In the genomic region with DNA sequence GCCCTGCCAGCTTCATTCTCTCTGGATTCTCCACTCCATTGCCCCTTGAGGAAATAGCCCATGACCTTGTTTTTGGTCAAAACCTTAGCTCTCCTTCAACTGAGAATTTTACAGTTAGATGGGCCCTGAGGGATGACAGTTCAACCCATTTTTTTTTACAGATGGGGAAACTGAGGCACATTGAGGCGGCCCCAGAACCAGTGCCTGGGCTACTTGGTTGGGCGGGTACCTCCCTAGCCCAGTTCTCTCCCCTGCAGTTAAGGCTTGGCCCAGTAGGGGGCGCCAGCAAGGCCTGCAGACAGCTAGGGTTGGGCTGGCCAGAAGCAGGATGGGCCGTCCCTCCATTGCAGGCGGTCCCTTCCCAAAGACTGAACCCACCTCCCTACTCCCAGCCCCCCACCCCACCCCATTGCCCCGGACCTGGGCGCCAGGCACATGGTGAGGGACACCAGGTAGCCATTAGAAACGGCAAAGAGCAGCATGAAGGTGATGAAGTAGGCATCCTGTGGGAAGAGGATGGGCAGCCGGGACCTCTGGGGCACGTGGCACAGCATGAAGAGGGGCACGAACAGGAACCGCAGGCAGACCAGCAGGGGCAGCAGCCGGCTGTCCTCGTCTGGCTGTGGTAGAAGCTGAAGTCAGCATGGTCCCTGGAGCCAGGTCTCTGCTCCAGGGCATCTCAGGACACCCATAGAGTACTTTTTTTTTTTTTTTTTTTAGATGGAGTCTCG, we compare ENCODE assay signal across 8 cellular contexts. TPM values are rescaled to one million over a fixed set of nuclear protein-coding genes. Genes with fewer than 3 reads are reported as not detected.
DNase-seq lines count a peak whose midpoint lies in the region; ATAC-seq, FAIRE-seq and TF ChIP-seq lines count a peak whose summit lies in the region.

No MANE protein-coding gene starts in this region.

- H3K9me1 ChIP-seq in K562 (ENCODE audit: control insufficient read depth, insufficient read depth, low read length), result peaks cover 3% of the 10 kb centered on the region

- H2AFZ ChIP-seq in K562 (ENCODE audit: low read depth, low read length), result no peak overlapping the region

- 63% methylated on average over 12 of the region's 15 CpGs for WGBS in K562 (ENCODE audit: insufficient coverage, low coverage, missing lambda C conversion rate)
- 45% methylated on average over 4 of the region's 15 CpGs for WGBS in right lobe of liver (ENCODE audit: insufficient coverage, low coverage, low lambda C conversion rate, missing lambda C conversion rate)

- TF ChIP-seq EP300 in K562 (IDR thresholded peaks at IDR 0.05; ENCODE audit: low read length), result no peak

- ATAC-seq in K562, result peak; percentile 83
- ATAC-seq in right lobe of liver, result peak in 3 of 4 donors; percentile 30 to 46 (median 34)
- peak; percentile 60 for ATAC-seq in stimulated activated effector memory CD8-positive, alpha-beta T cell treated with anti-CD3 and anti-CD28 coated beads, Interleukin-12 subunit alpha, Interleukin-12 subunit beta, amount 100 ng/mL, for 72 hours

- CTCF ChIA-PET in K562 (lab: Yijun Ruan, JAX; ENCODE audit: low intra/inter-chr PET ratio), result no interaction called here

- H3K9me3 ChIP-seq in K562 (replicated peaks; ENCODE audit: control insufficient read depth, insufficient read depth, low read depth, low read length) (no peaks in the 10 kb centered on the region), right lobe of liver (no peaks in the 10 kb centered on the region)

- peaks cover 0 to 38% of the 10 kb centered on the region in 2 experiments; a peak in 4 of 5 replicates for H3K4me1 ChIP-seq in K562 (replicated peaks in 1 of 2; ENCODE audit: control insufficient read depth in 2 of 2, insufficient read depth in 2 of 2, low read length in 2 of 2)
- no peaks in the 10 kb centered on the region for H3K4me1 ChIP-seq in right lobe of liver

- no peak overlapping the region for H3K27ac Mint-ChIP-seq in stimulated activated effector memory CD8-positive, alpha-beta T cell treated with anti-CD3 and anti-CD28 coated beads, Interleukin-12 subunit alpha, Interleukin-12 subunit beta, amount 100 ng/mL, for 72 hours

- H3K27me3 ChIP-seq in K562 (ENCODE audit: control insufficient read depth in 2 of 2, insufficient read depth in 2 of 2, low read length in 2 of 2) (no peaks in the 10 kb centered on the region), right lobe of liver (no peaks in the 10 kb centered on the region)

- H3K4me3 ChIP-seq in K562 (no peak overlapping the region), right lobe of liver (no peak overlapping the region)

- 0 out of 4 replicates have a peak overlapping the region, but pooled peaks of 1 of the 2 experiments have one; percentile 31 for H3K9ac ChIP-seq in K562 (ENCODE audit: insufficient read depth in 1 of 2, low read depth in 2 of 2, low read length in 2 of 2)

- peaks cover 20% of the 10 kb centered on the region for H3K79me2 ChIP-seq in K562 (ENCODE audit: control insufficient read depth, insufficient read depth, low read length)

- peaks cover 23% of the 10 kb centered on the region for H4K20me1 ChIP-seq in K562 (replicated peaks; ENCODE audit: control insufficient read depth, insufficient read depth, low read length)

- no peak overlapping the region for H3K4me3 Mint-ChIP-seq in stimulated activated effector memory CD8-positive, alpha-beta T cell treated with anti-CD3 and anti-CD28 coated beads, Interleukin-12 subunit alpha, Interleukin-12 subunit beta, amount 100 ng/mL, for 72 hours

- H3K36me3 Mint-ChIP-seq in stimulated activated effector memory CD8-positive, alpha-beta T cell treated with anti-CD3 and anti-CD28 coated beads, Interleukin-12 subunit alpha, Interleukin-12 subunit beta, amount 100 ng/mL, for 72 hours, result peaks cover 34% of the 10 kb centered on the region

- TF ChIP-seq CTCF in K562 (IDR thresholded peaks at IDR 0.05 in 2 of 3, conservative IDR thresholded peaks at IDR 0.05 in 1 of 3; ENCODE audit: insufficient read depth in 2 of 3, low read depth in 1 of 3, low read length in 3 of 3), result peak; percentile 83 to 85 (median 85)
- peak; percentile 37 to 68 (median 48) for TF ChIP-seq CTCF in right lobe of liver (IDR thresholded peaks at IDR 0.05)

- peak; percentile 88 for FAIRE-seq in K562 (lab: Jason Lieb, UNC)

- no peak overlapping the region for H3K4me2 ChIP-seq in K562 (ENCODE audit: insufficient read depth, low read length)

- H3K9me3 Mint-ChIP-seq in stimulated activated effector memory CD8-positive, alpha-beta T cell treated with anti-CD3 and anti-CD28 coated beads, Interleukin-12 subunit alpha, Interleukin-12 subunit beta, amount 100 ng/mL, for 72 hours, result no peaks in the 10 kb centered on the region

- H3K36me3 ChIP-seq in K562 (ENCODE audit: control insufficient read depth, insufficient read depth, low read length) (peaks cover 66% of the 10 kb centered on the region), right lobe of liver (no peaks in the 10 kb centered on the region)

- POLR2A ChIA-PET in K562 (lab: Yijun Ruan, JAX), result interaction anchor here (0.6 to 3.3 kb wide), 10 partner anchors 8 to 696 kb away, joined by 3 to 16 read pairs (median 5); a partner anchor contains a TSS

- H3K27ac ChIP-seq in K562 (ENCODE audit: extremely low read depth, low read depth, low read length) (no peak overlapping the region), right lobe of liver (no peak overlapping the region)

- in situ Hi-C loops in K562 (cut with MboI), result no loop called here

- BruUV-seq in K562 (replicated peaks; lab: Mats Ljungman, UMichigan), result no TSS peak

- peaks cover 9% of the 10 kb centered on the region for H3K4me1 Mint-ChIP-seq in stimulated activated effector memory CD8-positive, alpha-beta T cell treated with anti-CD3 and anti-CD28 coated beads, Interleukin-12 subunit alpha, Interleukin-12 subunit beta, amount 100 ng/mL, for 72 hours

- intact Hi-C loops in K562 (cut with micrococcal nuclease), result no loop called here
- intact Hi-C loops in right lobe of liver (cut with DNase I), result no loop called here

- peak in 1 of 2 experiments; percentile 38; a peak in 1 of 4 replicates for TF ChIP-seq RAD21 in K562 (CRISPR knock-in tag; conservative IDR thresholded peaks at IDR 0.05 in 1 of 2, IDR thresholded peaks at IDR 0.05 in 1 of 2)

- peak; percentile 47; the same call in 1 of the 2 replicates for TF ChIP-seq POLR2A in K562 (conservative IDR thresholded peaks at IDR 0.05)
- TF ChIP-seq POLR2A in right lobe of liver (IDR thresholded peaks at IDR 0.05), result no peak

- DNase-seq in AG08396 (ENCODE audit: low spot score) (peak; percentile 60), GM19240 (ENCODE audit: insufficient read length, low spot score) (peak; percentile 41), T-helper 9 cell (peak; percentile 67), K562 (ENCODE audit: extremely low read depth in 1 of 4, low spot score in 3 of 4) (peak; percentile 85 to 89 (median 86)), right lobe of liver (peak in 1 of 3 donors; percentile 54), NCI-H2029 treated with DMSO at 0.1 percent for 48 hours (lab: John Stamatoyannopoulos, UW) (no peak), DMS79 treated with DMSO at 0.1 percent for 48 hours (lab: John Stamatoyannopoulos, UW) (no peak)
- DNase-seq in stimulated activated effector memory CD8-positive, alpha-beta T cell treated with anti-CD3 and anti-CD28 coated beads, Interleukin-12 subunit alpha, Interleukin-12 subunit beta, amount 100 ng/mL, for 72 hours (ENCODE audit: low spot score in 2 of 2), result peak; percentile 68 to 89

RNA-seq across cellular contexts. Expression of a gene that starts 7.6 kb away (rescaled TPM):
- 80.0 and 218 TPM in 2 replicates for total RNA-seq in K562 (2011; cell fraction: chromatin; rRNA removed; ENCODE audit: low replicate concordance)
- 123 and 132 TPM in 2 replicates for total RNA-seq in K562 (2011; cell fraction: nucleolus; rRNA removed)
- 120 and 128 TPM in 2 replicates for total RNA-seq in K562 (2011; cell fraction: nucleoplasm; rRNA removed)
- total RNA-seq in K562 (2014; rRNA removed) (13.3 and 22.5 TPM in 2 replicates), K562 (2014; rRNA removed; fragmentation: Illumina TruSeq; extraction: Trizol) (6.2 and 8.8 TPM in 2 replicates), K562 (2015; rRNA removed; fragmentation: Illumina TruSeq; extraction: Trizol) (14.2 and 16.1 TPM in 2 replicates), K562 (2021) (48.6 and 50.5 TPM in 2 replicates), right lobe of liver (1 to 10 TPM in 4 of 6 experiments, under 1 TPM in 2; 0.35 to 2.2 (median 1.1) TPM)
- polyA plus RNA-seq in K562 (2011; rRNA removed) (22.0 and 35.8 TPM in 2 replicates), K562 (2014; fragmentation: Illumina TruSeq; extraction: Trizol) (43.1 and 47.4 TPM in 2 replicates), K562 (2014; fragmentation: Nextera tagmentation; extraction: Ambion mirVana) (1 to 10 TPM; 2.4 to 2.5 TPM), K562 (2014; rRNA removed) (39.3 and 48.7 TPM in 2 replicates)
- 24.0 and 39.3 TPM in 2 replicates for polyA plus RNA-seq in K562 (2011; cell fraction: cytosol; rRNA removed)
- 152 and 232 TPM in 2 replicates for polyA plus RNA-seq in K562 (2011; cell fraction: nucleus; rRNA removed)
- 32.6 and 39.1 TPM in 2 replicates for polyA plus RNA-seq in K562 (2012)
- 7.0 and 7.7 TPM in 2 replicates for polyA minus RNA-seq in K562 (2011; rRNA and poly(A)+ RNA removed)
- 19.7 and 20.7 TPM in 2 replicates for polyA minus RNA-seq in K562 (2011; cell fraction: cytosol; rRNA and poly(A)+ RNA removed)
- 19.7 and 19.9 TPM in 2 replicates for polyA minus RNA-seq in K562 (2011; cell fraction: nucleus; rRNA and poly(A)+ RNA removed)

RNA-seq across cellular contexts. Expression of a gene that starts 16.5 kb away (rescaled TPM):
- total RNA-seq in K562 (2011; cell fraction: chromatin; rRNA removed; ENCODE audit: low replicate concordance), result 2.6 and 5.4 TPM in 2 replicates
- total RNA-seq in K562 (2011; cell fraction: nucleolus; rRNA removed), result 9.3 and 11.3 TPM in 2 replicates
- 6.2 and 6.6 TPM in 2 replicates for total RNA-seq in K562 (2011; cell fraction: nucleoplasm; rRNA removed)
- total RNA-seq in K562 (2014; rRNA removed), result 9.5 and 11.7 TPM in 2 replicates
- total RNA-seq in K562 (2014; rRNA removed; fragmentation: Illumina TruSeq; extraction: Trizol), result 3.7 TPM in 2 replicates
- 6.6 and 7.4 TPM in 2 replicates for total RNA-seq in K562 (2015; rRNA removed; fragmentation: Illumina TruSeq; extraction: Trizol)
- 8.6 and 8.7 TPM in 2 replicates for total RNA-seq in K562 (2021)
- 3.4 and 4.6 TPM in 2 replicates for polyA plus RNA-seq in K562 (2011; rRNA removed)
- polyA plus RNA-seq in K562 (2011; cell fraction: cytosol; rRNA removed), result 4.2 and 7.4 TPM in 2 replicates
- 3.3 and 3.4 TPM in 2 replicates for polyA plus RNA-seq in K562 (2011; cell fraction: nucleus; rRNA removed)
- polyA plus RNA-seq in K562 (2012), result 11.4 and 15.9 TPM in 2 replicates
- polyA plus RNA-seq in K562 (2014; fragmentation: Illumina TruSeq; extraction: Trizol), result 3.8 and 5.6 TPM in 2 replicates
- 1 to 10 TPM in 1 of 2 experiments, under 1 TPM in 1; 0.86 to 1.2 TPM for polyA plus RNA-seq in K562 (2014; fragmentation: Nextera tagmentation; extraction: Ambion mirVana)
- 5.7 and 6.8 TPM in 2 replicates for polyA plus RNA-seq in K562 (2014; rRNA removed)
- 2.1 and 3.4 TPM in 2 replicates for polyA minus RNA-seq in K562 (2011; rRNA and poly(A)+ RNA removed)
- polyA minus RNA-seq in K562 (2011; cell fraction: cytosol; rRNA and poly(A)+ RNA removed), result 3.1 and 4.9 TPM in 2 replicates
- 1.5 and 2.1 TPM in 2 replicates for polyA minus RNA-seq in K562 (2011; cell fraction: nucleus; rRNA and poly(A)+ RNA removed)
- total RNA-seq in right lobe of liver, result 10 to 100 TPM in 5 of 6 experiments, 1 to 10 TPM in 1; 6.3 to 25.4 (median 15.6) TPM

RNA-seq across cellular contexts. Expression of a gene that starts 19.1 kb away (rescaled TPM):
- total RNA-seq in K562 (2011; cell fraction: chromatin; rRNA removed; ENCODE audit: low replicate concordance), result 15.8 and 32.2 TPM in 2 replicates
- total RNA-seq in K562 (2011; cell fraction: nucleolus; rRNA removed), result 24.8 and 25.1 TPM in 2 replicates
- 14.6 and 20.0 TPM in 2 replicates for total RNA-seq in K562 (2011; cell fraction: nucleoplasm; rRNA removed)
- total RNA-seq in K562 (2014; rRNA removed) (76.9 and 78.8 TPM in 2 replicates), K562 (2014; rRNA removed; fragmentation: Illumina TruSeq; extraction: Trizol) (23.2 and 31.8 TPM in 2 replicates), K562 (2015; rRNA removed; fragmentation: Illumina TruSeq; extraction: Trizol) (59.9 and 65.3 TPM in 2 replicates), K562 (2021) (47.4 and 47.6 TPM in 2 replicates), right lobe of liver (10 to 100 TPM in 5 of 6 experiments, 1 to 10 TPM in 1; 8.2 to 31.9 (median 12.1) TPM)
- polyA plus RNA-seq in K562 (2011; rRNA removed) (29.3 and 33.4 TPM in 2 replicates), K562 (2014; fragmentation: Illumina TruSeq; extraction: Trizol) (33.3 and 44.6 TPM in 2 replicates), K562 (2014; fragmentation: Nextera tagmentation; extraction: Ambion mirVana) (1 to 10 TPM; 2.2 to 4.5 TPM), K562 (2014; rRNA removed) (65.5 and 67.8 TPM in 2 replicates)
- polyA plus RNA-seq in K562 (2011; cell fraction: cytosol; rRNA removed), result 31.7 and 54.1 TPM in 2 replicates
- 33.9 and 46.0 TPM in 2 replicates for polyA plus RNA-seq in K562 (2011; cell fraction: nucleus; rRNA removed)
- 41.0 and 43.8 TPM in 2 replicates for polyA plus RNA-seq in K562 (2012)
- polyA minus RNA-seq in K562 (2011; rRNA and poly(A)+ RNA removed), result 10.6 and 12.7 TPM in 2 replicates
- 6.5 and 12.8 TPM in 2 replicates for polyA minus RNA-seq in K562 (2011; cell fraction: cytosol; rRNA and poly(A)+ RNA removed)
- polyA minus RNA-seq in K562 (2011; cell fraction: nucleus; rRNA and poly(A)+ RNA removed), result 7.0 and 10.6 TPM in 2 replicates

RNA-seq across cellular contexts. Expression of a gene that starts 27.7 kb away (rescaled TPM):
- total RNA-seq in K562 (2011; cell fraction: chromatin; rRNA removed; ENCODE audit: low replicate concordance), result 0.74 and 1.8 TPM in 2 replicates
- 0.79 and 1.2 TPM in 2 replicates for total RNA-seq in K562 (2011; cell fraction: nucleolus; rRNA removed)
- total RNA-seq in K562 (2011; cell fraction: nucleoplasm; rRNA removed), result 1.1 and 1.2 TPM in 2 replicates
- total RNA-seq in K562 (2014; rRNA removed), result 0.73 and 0.90 TPM in 2 replicates
- total RNA-seq in K562 (2014; rRNA removed; fragmentation: Illumina TruSeq; extraction: Trizol), result 0.25 TPM in 1 of 2 replicates, not detected in the other
- 0.34 and 0.47 TPM in 2 replicates for total RNA-seq in K562 (2015; rRNA removed; fragmentation: Illumina TruSeq; extraction: Trizol)
- 0.40 and 1.2 TPM in 2 replicates for total RNA-seq in K562 (2021)
- polyA plus RNA-seq in K562 (2011; rRNA removed), result 0.20 and 0.35 TPM in 2 replicates
- 0.21 and 1.2 TPM in 2 replicates for polyA plus RNA-seq in K562 (2011; cell fraction: cytosol; rRNA removed)
- 2.0 and 3.7 TPM in 2 replicates for polyA plus RNA-seq in K562 (2011; cell fraction: nucleus; rRNA removed)
- polyA plus RNA-seq in K562 (2012), result 0.76 and 1.3 TPM in 2 replicates
- 0.36 and 0.43 TPM in 2 replicates for polyA plus RNA-seq in K562 (2014; fragmentation: Illumina TruSeq; extraction: Trizol)
- polyA plus RNA-seq in K562 (2014; fragmentation: Nextera tagmentation; extraction: Ambion mirVana), result under 1 TPM in 1 of 2 experiments, not detected in 1; 0.01 TPM
- polyA plus RNA-seq in K562 (2014; rRNA removed), result 0.26 and 0.48 TPM in 2 replicates
- polyA minus RNA-seq in K562 (2011; rRNA and poly(A)+ RNA removed), result 0.15 TPM in 1 of 2 replicates, not detected in the other
- polyA minus RNA-seq in K562 (2011; cell fraction: cytosol; rRNA and poly(A)+ RNA removed), result 0.29 and 1.3 TPM in 2 replicates
- polyA minus RNA-seq in K562 (2011; cell fraction: nucleus; rRNA and poly(A)+ RNA removed), result 0.67 and 1.2 TPM in 2 replicates
- 1 to 10 TPM in 3 of 6 experiments, under 1 TPM in 3; 0.46 to 1.8 (median 0.94) TPM for total RNA-seq in right lobe of liver

RNA-seq across cellular contexts. Expression of a gene that starts 47.1 kb away (rescaled TPM):
- not detected in 2 replicates for total RNA-seq in K562 (2011; cell fraction: chromatin; rRNA removed; ENCODE audit: low replicate concordance)
- total RNA-seq in K562 (2011; cell fraction: nucleolus; rRNA removed), result not detected in 2 replicates
- not detected in 2 replicates for total RNA-seq in K562 (2011; cell fraction: nucleoplasm; rRNA removed)
- total RNA-seq in K562 (2014; rRNA removed) (not detected in 2 replicates), K562 (2014; rRNA removed; fragmentation: Illumina TruSeq; extraction: Trizol) (not detected in 2 replicates), K562 (2015; rRNA removed; fragmentation: Illumina TruSeq; extraction: Trizol) (not detected in 2 replicates), K562 (2021) (0.09 and 0.20 TPM in 2 replicates), right lobe of liver (1 to 10 TPM in 3 of 6 experiments, under 1 TPM in 3; 0.37 to 3.2 (median 0.94) TPM)
- polyA plus RNA-seq in K562 (2011; rRNA removed) (not detected in 2 replicates), K562 (2014; fragmentation: Illumina TruSeq; extraction: Trizol) (not detected in 2 replicates), K562 (2014; fragmentation: Nextera tagmentation; extraction: Ambion mirVana) (not detected), K562 (2014; rRNA removed) (not detected in 2 replicates)
- not detected in 2 replicates for polyA plus RNA-seq in K562 (2011; cell fraction: cytosol; rRNA removed)
- polyA plus RNA-seq in K562 (2011; cell fraction: nucleus; rRNA removed), result not detected in 2 replicates
- polyA plus RNA-seq in K562 (2012), result 0.04 TPM in 1 of 2 replicates, not detected in the other
- polyA minus RNA-seq in K562 (2011; rRNA and poly(A)+ RNA removed), result not detected in 2 replicates
- polyA minus RNA-seq in K562 (2011; cell fraction: cytosol; rRNA and poly(A)+ RNA removed), result not detected in 2 replicates
- polyA minus RNA-seq in K562 (2011; cell fraction: nucleus; rRNA and poly(A)+ RNA removed), result not detected in 2 replicates

Comparison
In these comparisons a context has a peak if more than half of its experiments do, and no peak if none do; other contexts are left out.
1. DNase-seq: peak in AG08396 (single experiment), GM19240 (single experiment), T-helper 9 cell (single experiment), K562 (4 of 4) and stimulated activated effector memory CD8-positive, alpha-beta T cell treated with anti-CD3 and anti-CD28 coated beads, Interleukin-12 subunit alpha, Interleukin-12 subunit beta, amount 100 ng/mL, for 72 hours (2 of 2); none in NCI-H2029 treated with DMSO at 0.1 percent for 48 hours (single experiment) and DMS79 treated with DMSO at 0.1 percent for 48 hours (single experiment).
2. Peak in every context shown above with its lines, with median percentiles within 50 percentile points of each other: ATAC-seq.